In genomic region chr20:44990957-44991356, GRCh38 we compare ENCODE assay signal across 9 cellular contexts. TPM values are rescaled to one million over a fixed set of nuclear protein-coding genes. Genes with fewer than 3 reads are reported as not detected.
DNase-seq lines count a peak whose midpoint lies in the region; ATAC-seq and TF ChIP-seq lines count a peak whose summit lies in the region.
"Had no signal": no experiment of that assay in that cellular context is flagged by ENCODE, and none has a peak within 500 bp of the region (broad histone marks: within the 10 kb centered on the region; RNA-seq: fewer than 3 reads in every experiment).

No MANE protein-coding gene starts in this region.

- peaks cover 18 to 33% of the 10 kb centered on the region in 2 donors for H3K36me3 Mint-ChIP-seq in activated T-cell treated with anti-CD3 and anti-CD28 coated beads, Interleukin-2, amount 50 U/mL, for 72 hours (ENCODE audit: insufficient read depth in 2 of 2)
- peaks cover 46% of the 10 kb centered on the region for H3K36me3 Mint-ChIP-seq in activated CD4-positive, alpha-beta memory T cell treated with anti-CD3 and anti-CD28 coated beads for 36 hours

- no peak for TF ChIP-seq EP300 in gastroesophageal sphincter (IDR thresholded peaks at IDR 0.05)

- H3K27me3 ChIP-seq in gastroesophageal sphincter (no peaks in the 10 kb centered on the region), testis (no peaks in the 10 kb centered on the region), BE2C (no peaks in the 10 kb centered on the region)

- peaks cover 85% of the 10 kb centered on the region for H3K4me1 Mint-ChIP-seq in activated T-cell treated with anti-CD3 and anti-CD28 coated beads, Interleukin-2, amount 50 U/mL, for 72 hours (ENCODE audit: low read depth)
- peaks cover 72% of the 10 kb centered on the region for H3K4me1 Mint-ChIP-seq in activated CD4-positive, alpha-beta memory T cell treated with anti-CD3 and anti-CD28 coated beads for 36 hours (ENCODE audit: low read depth)

- TF ChIP-seq POLR2A in gastroesophageal sphincter (IDR thresholded peaks at IDR 0.05) (no peak), testis (IDR thresholded peaks at IDR 0.05) (no peak)

- H3K9me3 ChIP-seq in gastroesophageal sphincter = no peaks in the 10 kb centered on the region
- H3K9me3 ChIP-seq in testis = no peaks in the 10 kb centered on the region
- no peaks in the 10 kb centered on the region for H3K9me3 ChIP-seq in BE2C

- DNase-seq in activated T-cell treated with anti-CD3 and anti-CD28 coated beads, Interleukin-2, amount 50 U/mL, for 72 hours = no peak
- no peak for DNase-seq in activated T-cell treated with anti-CD3 and anti-CD28 coated beads, Interleukin-2, amount 50 U/mL, for 48 hours
- no peak for DNase-seq in activated CD4-positive, alpha-beta memory T cell treated with anti-CD3 and anti-CD28 coated beads for 36 hours
- DNase-seq in testis (no peak), BE2C (no peak), caudate nucleus (lab: John Stamatoyannopoulos, UW) (no peak)
- DNase-seq: activated CD8-positive, alpha-beta memory T cell treated with anti-CD3 and anti-CD28 coated beads, Interleukin-2, amount 50 U/mL, for 4 hours had no signal

- no peaks in the 10 kb centered on the region for H3K27me3 Mint-ChIP-seq in activated T-cell treated with anti-CD3 and anti-CD28 coated beads, Interleukin-2, amount 50 U/mL, for 72 hours (ENCODE audit: low read depth)
- no peaks in the 10 kb centered on the region for H3K27me3 Mint-ChIP-seq in activated CD4-positive, alpha-beta memory T cell treated with anti-CD3 and anti-CD28 coated beads for 36 hours

- H3K4me3 Mint-ChIP-seq in activated T-cell treated with anti-CD3 and anti-CD28 coated beads, Interleukin-2, amount 50 U/mL, for 72 hours = peak overlapping the region; percentile 73 to 94
- H3K4me3 Mint-ChIP-seq in activated CD4-positive, alpha-beta memory T cell treated with anti-CD3 and anti-CD28 coated beads for 36 hours = peak overlapping the region; percentile 74

- peaks cover 0 to 36% of the 10 kb centered on the region in 2 donors for H3K36me3 ChIP-seq in gastroesophageal sphincter
- no peaks in the 10 kb centered on the region for H3K36me3 ChIP-seq in testis (ENCODE audit: low read depth, missing control alignments)
- peaks cover 17% of the 10 kb centered on the region for H3K36me3 ChIP-seq in BE2C

- H3K27ac Mint-ChIP-seq in activated T-cell treated with anti-CD3 and anti-CD28 coated beads, Interleukin-2, amount 50 U/mL, for 72 hours = peak overlapping the region; percentile 100
- H3K27ac Mint-ChIP-seq in activated CD4-positive, alpha-beta memory T cell treated with anti-CD3 and anti-CD28 coated beads for 36 hours = peak overlapping the region; percentile 96

- ATAC-seq in activated T-cell treated with anti-CD3 and anti-CD28 coated beads, Interleukin-2, amount 50 U/mL, for 72 hours (replicated peaks in 1 of 2) = peak; percentile 27 to 45
- ATAC-seq in gastroesophageal sphincter (no peak), HG02610 (IDR thresholded peaks at IDR 0.05; ENCODE audit: unreplicated experiment) (no peak)

- H3K9me3 Mint-ChIP-seq in activated T-cell treated with anti-CD3 and anti-CD28 coated beads, Interleukin-2, amount 50 U/mL, for 72 hours = no peaks in the 10 kb centered on the region
- no peaks in the 10 kb centered on the region for H3K9me3 Mint-ChIP-seq in activated CD4-positive, alpha-beta memory T cell treated with anti-CD3 and anti-CD28 coated beads for 36 hours

- TF ChIP-seq CTCF in gastroesophageal sphincter (IDR thresholded peaks at IDR 0.05) (no peak), testis (IDR thresholded peaks at IDR 0.05) (no peak), BE2C (IDR thresholded peaks at IDR 0.05; ENCODE audit: low read depth, low read length) (no peak)

- CTCF ChIA-PET in activated CD4-positive, alpha-beta memory T cell treated with anti-CD3 and anti-CD28 coated beads for 36 hours (lab: Charles Lee) = interaction anchor here (2.0 kb wide), 1 partner anchor 20 kb away, joined by 7 read pairs; no protein-coding TSS in a partner anchor

- POLR2A ChIA-PET in activated CD4-positive, alpha-beta memory T cell treated with anti-CD3 and anti-CD28 coated beads for 36 hours (lab: Charles Lee) = interaction anchor here (0.7 to 1.5 kb wide), 3 partner anchors 8 to 31 kb away, joined by 4 to 8 read pairs (median 4); partner anchors contain the start of gene TOMM34

- H3K4me1 ChIP-seq in gastroesophageal sphincter = peaks cover 0 to 34% (median 8%) of the 10 kb centered on the region in 3 donors
- peaks cover 9% of the 10 kb centered on the region for H3K4me1 ChIP-seq in testis
- H3K4me1 ChIP-seq in BE2C = no peaks in the 10 kb centered on the region

- H3K27ac ChIP-seq in gastroesophageal sphincter = peak overlapping the region; percentile 55 to 62 (median 59)
- peak overlapping the region; percentile 39 to 61 for H3K27ac ChIP-seq in testis
- no peak overlapping the region for H3K27ac ChIP-seq in caudate nucleus (ENCODE audit: low read depth, low read length)

- H3K4me3 ChIP-seq in gastroesophageal sphincter = peak overlapping the region; percentile 1 to 10
- no peak overlapping the region for H3K4me3 ChIP-seq in testis
- no peak overlapping the region for H3K4me3 ChIP-seq in BE2C (ENCODE audit: low read depth, low read length)

- intact Hi-C loops in activated CD4-positive, alpha-beta memory T cell treated with anti-CD3 and anti-CD28 coated beads for 36 hours (cut with micrococcal nuclease) = loop anchor here (1.0 to 2.0 kb wide), 4 partner anchors 12 to 46 kb away; no protein-coding TSS in a partner anchor
- intact Hi-C loops in testis (cut with DNase I; ENCODE audit: low total_unique reads) = no loop called here

RNA-seq across cellular contexts. Expression of gene STK4, which starts 24.6 kb away (rescaled TPM):
- total RNA-seq in activated T-cell treated with anti-CD3 and anti-CD28 coated beads, Interleukin-2, amount 50 U/mL, for 72 hours = 100 to 1,000 TPM; 161 to 162 TPM
- total RNA-seq in activated CD4-positive, alpha-beta memory T cell treated with anti-CD3 and anti-CD28 coated beads for 36 hours = 100 to 1,000 TPM; 126 to 128 TPM
- total RNA-seq in gastroesophageal sphincter (10 to 100 TPM; 26.9 to 33.5 (median 28.8) TPM), testis (10 to 100 TPM; 39.6 to 42.7 TPM)
- 24.9 TPM for polyA plus RNA-seq in testis (ENCODE audit: insufficient read depth, low read depth, low replicate concordance)
- 12.8 TPM for polyA plus RNA-seq in BE2C (2012; ENCODE audit: insufficient read depth, insufficient read length, low read depth)

RNA-seq across cellular contexts. Expression of gene TOMM34, which starts 30.8 kb away (rescaled TPM):
- total RNA-seq in activated T-cell treated with anti-CD3 and anti-CD28 coated beads, Interleukin-2, amount 50 U/mL, for 72 hours = 10 to 100 TPM; 43.5 to 46.8 TPM
- total RNA-seq in activated CD4-positive, alpha-beta memory T cell treated with anti-CD3 and anti-CD28 coated beads for 36 hours = 10 to 100 TPM; 56.3 to 58.4 TPM
- total RNA-seq in gastroesophageal sphincter (10 to 100 TPM in 3 of 4 donors, 1 to 10 TPM in 1; 6.8 to 16.5 (median 13.8) TPM), testis (100 to 1,000 TPM; 212 to 246 TPM)
- polyA plus RNA-seq in testis (ENCODE audit: insufficient read depth, low read depth, low replicate concordance) = 263 TPM
- polyA plus RNA-seq in BE2C (2012; ENCODE audit: insufficient read depth, insufficient read length, low read depth) = 48.2 TPM

Comparison
In these comparisons a context has a peak if more than half of its experiments do, and no peak if none do; other contexts are left out.
1. ATAC-seq: peak in activated T-cell treated with anti-CD3 and anti-CD28 coated beads, Interleukin-2, amount 50 U/mL, for 72 hours (2 of 2); none in gastroesophageal sphincter (single experiment) and HG02610 (single experiment).
2. H3K4me3 ChIP-seq: peak in gastroesophageal sphincter (2 of 2); none in testis (0 of 2) and BE2C (single experiment).